Comparison of ENCODE assay signal across 26 cellular contexts in the genomic region with DNA sequence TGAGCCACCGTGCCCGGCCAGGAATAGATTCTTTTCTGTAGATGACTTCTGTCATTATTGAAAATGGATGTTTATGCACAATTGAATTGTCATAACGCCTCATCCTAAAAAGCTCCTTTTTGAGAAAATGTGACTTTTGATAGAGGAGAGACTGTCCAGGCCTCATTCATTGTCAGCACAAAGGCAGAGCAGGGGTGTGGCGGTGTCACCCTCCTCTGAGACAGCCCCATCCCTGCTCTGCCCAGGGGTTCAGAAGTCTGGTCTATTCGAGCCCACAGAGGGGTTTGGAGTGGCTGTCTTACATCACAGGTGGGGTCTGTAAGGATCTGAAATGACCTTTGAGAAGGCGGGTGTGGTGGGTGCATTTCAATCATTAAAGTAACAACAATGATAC.
DNase-seq lines count a peak whose midpoint lies in the region; ATAC-seq, FAIRE-seq and TF ChIP-seq lines count a peak whose summit lies in the region.
"Had no signal": no experiment of that assay in that cellular context is flagged by ENCODE, and none has a peak within 500 bp of the region (broad histone marks: within the 10 kb centered on the region; RNA-seq: fewer than 3 reads in every experiment).

No MANE protein-coding gene starts in this region.

- H3K4me3 ChIP-seq in HepG2 (replicated peaks in 1 of 3; ENCODE audit: insufficient read depth in 1 of 3, low read depth in 2 of 3, low read length in 3 of 3) (no peak overlapping the region), right lobe of liver (no peak overlapping the region), K562 (no peak overlapping the region), neuronal stem cell (ENCODE audit: low read length in 2 of 2) (no peak overlapping the region)
- H3K4me3 ChIP-seq: MG63 had no signal

- H4K20me1 ChIP-seq in HepG2 (ENCODE audit: insufficient read depth, low read length) (peaks cover 42% of the 10 kb centered on the region; the same call in 1 of the 2 replicates), K562 (replicated peaks; ENCODE audit: control insufficient read depth, insufficient read depth, low read length) (peaks cover 7% of the 10 kb centered on the region; the same call in 1 of the 2 replicates)

- WGBS in HepG2 (ENCODE audit: low lambda C conversion rate): 86% methylated on average over 6 of the region's 6 CpGs
- 93% methylated on average over 5 of the region's 6 CpGs for WGBS in right lobe of liver (ENCODE audit: insufficient coverage, low coverage, low lambda C conversion rate, missing lambda C conversion rate)
- WGBS in K562 (ENCODE audit: insufficient coverage, low coverage, missing lambda C conversion rate): 13% methylated on average over 6 of the region's 6 CpGs
- no CpG with 5 or more reads among the region's 6 CpGs for WGBS in neuronal stem cell (ENCODE audit: extremely low coverage in 2 of 2, insufficient read length in 2 of 2, insufficient replicate concordance in 1 of 2), 2 donors

- H2BK12ac ChIP-seq in neuronal stem cell (ENCODE audit: low read length): no peak overlapping the region

- POLR2A ChIA-PET in HepG2 (lab: Yijun Ruan, JAX) (interaction anchor here (2.7 to 9.7 kb wide), 2 partner anchors 17 to 20 kb away, joined by 13 to 335 read pairs; no protein-coding TSS in a partner anchor), K562 (lab: Yijun Ruan, JAX) (interaction anchor here (0.7 kb wide), 1 partner anchor 173 kb away, joined by 4 read pairs; no protein-coding TSS in a partner anchor)

- no peaks in the 10 kb centered on the region for H3K9me1 ChIP-seq in K562 (ENCODE audit: control insufficient read depth, insufficient read depth, low read length)

- no peak for TF ChIP-seq CTCF in HepG2 (CRISPR knock-in tag; IDR thresholded peaks at IDR 0.05)
- TF ChIP-seq CTCF in right lobe of liver (IDR thresholded peaks at IDR 0.05): no peak
- TF ChIP-seq CTCF in K562 (IDR thresholded peaks at IDR 0.05 in 2 of 3, conservative IDR thresholded peaks at IDR 0.05 in 1 of 3; ENCODE audit: insufficient read depth in 2 of 3, low read depth in 1 of 3, low read length in 3 of 3): no peak

- H2BK5ac ChIP-seq in neuronal stem cell (ENCODE audit: low read length): no peak overlapping the region

- no peak overlapping the region for H2AFZ ChIP-seq in HepG2 (ENCODE audit: low read length)
- H2AFZ ChIP-seq in K562 (ENCODE audit: low read depth, low read length): no peak overlapping the region
- H2AFZ ChIP-seq in neuronal stem cell (ENCODE audit: low read length): no peak overlapping the region

- DNase-seq in HepG2 (ENCODE audit: low spot score) (no peak), right lobe of liver (no peak), K562 (ENCODE audit: extremely low read depth in 1 of 4, low spot score in 3 of 4) (no peak), neuronal stem cell (ENCODE audit: low spot score) (no peak), NCI-H774 (lab: John Stamatoyannopoulos, UW) (no peak), NCI-H1105 (lab: John Stamatoyannopoulos, UW) (no peak), RPMI8226 (no peak)
- DNase-seq: 8988T; AML-193; C1 segment of cervical spinal cord; Calu3; CD8-positive, alpha-beta T cell; DMS153; GOT3; HCEC 1CT; MG63; NCI-H1436; NCI-H187 treated with DMSO at 0.1 percent for 48 hours; NCI-H2107; NCI-H2227 treated with DMSO at 0.1 percent for 48 hours; NCI-H510A; NCI-H748 treated with DMSO at 0.1 percent for 48 hours; Right ventricle myocardium superior had no signal

- H3K79me1 ChIP-seq in neuronal stem cell (ENCODE audit: low read depth, low read length): no peaks in the 10 kb centered on the region

- no peak overlapping the region for H4K8ac ChIP-seq in neuronal stem cell (ENCODE audit: low read depth, low read length)

- CTCF ChIA-PET in HepG2 (lab: Yijun Ruan, JAX; ENCODE audit: low intra/inter-chr PET ratio, low total read pairs) (no interaction called here), K562 (lab: Yijun Ruan, JAX; ENCODE audit: low intra/inter-chr PET ratio) (interaction anchor here (0.6 kb wide), 1 partner anchor 51 kb away, joined by 3 read pairs; no protein-coding TSS in a partner anchor)

- no peak for TF ChIP-seq POLR2A in HepG2 (IDR thresholded peaks at IDR 0.05; ENCODE audit: insufficient read depth in 1 of 2, low read depth in 2 of 2, low read length in 2 of 2)
- no peak for TF ChIP-seq POLR2A in right lobe of liver (IDR thresholded peaks at IDR 0.05)
- TF ChIP-seq POLR2A in K562 (conservative IDR thresholded peaks at IDR 0.05): no peak

- H3K27ac ChIP-seq in HepG2 (ENCODE audit: extremely low read length, insufficient read depth, low read length): peak overlapping the region; percentile 27
- H3K27ac ChIP-seq in right lobe of liver: no peak overlapping the region
- no peak overlapping the region for H3K27ac ChIP-seq in K562 (ENCODE audit: extremely low read depth, low read depth, low read length)
- no peak overlapping the region for H3K27ac ChIP-seq in neuronal stem cell (replicated peaks; ENCODE audit: low read length)

- H3K36me3 ChIP-seq in HepG2 (replicated peaks in 1 of 2; ENCODE audit: control insufficient read depth in 1 of 2, insufficient read depth in 2 of 2, low read length in 2 of 2) (peaks cover 7 to 11% of the 10 kb centered on the region in 2 experiments; a peak in 4 of 5 replicates), right lobe of liver (no peaks in the 10 kb centered on the region), K562 (ENCODE audit: control insufficient read depth, insufficient read depth, low read length) (no peaks in the 10 kb centered on the region), neuronal stem cell (replicated peaks in 1 of 2; ENCODE audit: control insufficient read depth in 2 of 2, insufficient read depth in 2 of 2, low read length in 2 of 2) (no peaks in the 10 kb centered on the region)

- H3K9ac ChIP-seq in HepG2 (ENCODE audit: insufficient read depth, low read depth, low read length): no peak overlapping the region
- H3K9ac ChIP-seq in K562 (ENCODE audit: insufficient read depth in 1 of 2, low read depth in 2 of 2, low read length in 2 of 2): no peak overlapping the region; a peak in 1 of 4 replicates
- no peak overlapping the region for H3K9ac ChIP-seq in neuronal stem cell (ENCODE audit: low read depth, low read length, poor library complexity)

- no peak overlapping the region for H2BK15ac ChIP-seq in neuronal stem cell (ENCODE audit: low read length)

- H3K18ac ChIP-seq in neuronal stem cell (ENCODE audit: low read length): peak overlapping the region; percentile 21

- H3K27me3 ChIP-seq in HepG2 (ENCODE audit: control insufficient read depth in 1 of 2, insufficient read depth in 2 of 2, low read length in 2 of 2): no peaks in the 10 kb centered on the region
- no peaks in the 10 kb centered on the region for H3K27me3 ChIP-seq in right lobe of liver
- H3K27me3 ChIP-seq in K562 (ENCODE audit: control insufficient read depth in 2 of 2, insufficient read depth in 2 of 2, low read length in 2 of 2): peaks cover 9 to 42% of the 10 kb centered on the region in 2 experiments; a peak in 4 of 5 replicates
- H3K27me3 ChIP-seq in neuronal stem cell (ENCODE audit: control insufficient read depth in 3 of 3, insufficient read depth in 3 of 3, low read depth in 1 of 3, low read length in 3 of 3): no peaks in the 10 kb centered on the region
- H3K27me3 ChIP-seq: MG63 had no signal

- H3K4me1 ChIP-seq in HepG2 (ENCODE audit: insufficient read depth, low read length): peaks cover 83% of the 10 kb centered on the region
- H3K4me1 ChIP-seq in right lobe of liver: peaks cover 0 to 42% (median 11%) of the 10 kb centered on the region in 4 donors
- peaks cover 0 to 9% of the 10 kb centered on the region in 2 experiments; a peak in 2 of 5 replicates for H3K4me1 ChIP-seq in K562 (replicated peaks in 1 of 2; ENCODE audit: control insufficient read depth in 2 of 2, insufficient read depth in 2 of 2, low read length in 2 of 2)
- peaks cover 7 to 10% of the 10 kb centered on the region in 2 donors for H3K4me1 ChIP-seq in neuronal stem cell (ENCODE audit: control insufficient read depth in 2 of 2, insufficient read depth in 1 of 2, low read depth in 1 of 2, low read length in 2 of 2)

- H3K79me2 ChIP-seq in HepG2 (ENCODE audit: insufficient read depth, low read length) (peaks cover 77% of the 10 kb centered on the region), K562 (ENCODE audit: control insufficient read depth, insufficient read depth, low read length) (no peaks in the 10 kb centered on the region)

- TF ChIP-seq EP300 in HepG2 (IDR thresholded peaks at IDR 0.05; ENCODE audit: low read depth in 2 of 2, low read length in 2 of 2) (no peak), HepG2 (CRISPR knock-in tag; IDR thresholded peaks at IDR 0.05; ENCODE audit: borderline replicate concordance) (no peak), K562 (IDR thresholded peaks at IDR 0.05; ENCODE audit: low read length) (no peak)

- no peak overlapping the region for H3K4ac ChIP-seq in neuronal stem cell (ENCODE audit: low read length)

- H4K91ac ChIP-seq in neuronal stem cell (ENCODE audit: low read depth, low read length, poor library complexity): no peak overlapping the region

- H3K14ac ChIP-seq in neuronal stem cell (ENCODE audit: low read length): no peak overlapping the region

- intact Hi-C loops in HepG2 (cut with micrococcal nuclease; ENCODE audit: unreplicated experiment): no loop called here
- intact Hi-C loops in right lobe of liver (cut with DNase I): no loop called here
- intact Hi-C loops in K562 (cut with micrococcal nuclease): no loop called here

- H2BK120ac ChIP-seq in neuronal stem cell (ENCODE audit: low read depth, low read length): no peak overlapping the region

- FAIRE-seq in HepG2 (lab: Jason Lieb, UNC) (no peak), K562 (lab: Jason Lieb, UNC) (peak; percentile 19)
- FAIRE-seq: GM12891, HTR-8/SVneo, RCC 7860 had no signal

- H3K23ac ChIP-seq in neuronal stem cell (ENCODE audit: low read depth, low read length, poor library complexity): no peak overlapping the region

- H3K4me2 ChIP-seq in HepG2 (ENCODE audit: low read depth, low read length) (no peak overlapping the region), K562 (ENCODE audit: insufficient read depth, low read length) (no peak overlapping the region), neuronal stem cell (ENCODE audit: insufficient read depth, low read length, poor library complexity, severe bottlenecking) (no peak overlapping the region)

- no peak for ATAC-seq in HepG2
- ATAC-seq in right lobe of liver: no peak
- ATAC-seq in K562: no peak
- ATAC-seq: CD8-positive, alpha-beta T cell had no signal

- in situ Hi-C loops in HepG2 (cut with HindIII; ENCODE audit: extremely low pct_ligation_motif_present, low pct_unique_long_range_greater_than_20kb): no loop called here
- in situ Hi-C loops in K562 (cut with MboI): no loop called here

- TF ChIP-seq RAD21 in HepG2 (CRISPR knock-in tag; IDR thresholded peaks at IDR 0.05): no peak
- no peak for TF ChIP-seq RAD21 in K562 (CRISPR knock-in tag; conservative IDR thresholded peaks at IDR 0.05 in 1 of 2, IDR thresholded peaks at IDR 0.05 in 1 of 2)

- H3K9me3 ChIP-seq in HepG2 (ENCODE audit: low read length) (no peaks in the 10 kb centered on the region), right lobe of liver (no peaks in the 10 kb centered on the region), K562 (replicated peaks; ENCODE audit: control insufficient read depth, insufficient read depth, low read depth, low read length) (no peaks in the 10 kb centered on the region), neuronal stem cell (replicated peaks in 1 of 2; ENCODE audit: control insufficient read depth in 2 of 2, insufficient read depth in 1 of 2, low read depth in 1 of 2, low read length in 2 of 2) (peaks cover 0 to 4% of the 10 kb centered on the region in 2 donors)
- H3K9me3 ChIP-seq: MG63 had no signal

- H2AK5ac ChIP-seq in neuronal stem cell (ENCODE audit: low read depth, low read length): no peak overlapping the region

- BruUV-seq in HepG2 (replicated peaks; lab: Mats Ljungman, UMichigan) (no TSS peak), K562 (replicated peaks; lab: Mats Ljungman, UMichigan) (no TSS peak)

Comparison
In these comparisons a context has a peak if more than half of its experiments do, and no peak if none do; other contexts are left out.
1. Of the 241 proteins assayed by ChIP-seq in both HepG2 and K562: peak only in HepG2: TFE3; only in K562: none; in both: none; in neither: 240.